In genomic region chr3:33077976-33078375, GRCh38 we compare ENCODE assay signal across 19 cellular contexts.
"Had no signal": no experiment of that assay in that cellular context is flagged by ENCODE, and none has a peak within 500 bp of the region (broad histone marks: within the 10 kb centered on the region; RNA-seq: fewer than 3 reads in every experiment).

No MANE protein-coding gene starts in this region.

- H3K4me3 Mint-ChIP-seq: dendritic cell treated with granulocyte-macrophage colony-stimulating factor and Interleukin-4, amounts not matched to agents 40 ng/mL and 50 ng/mL, for 4 days; effector memory CD8-positive, alpha-beta T cell; endodermal cell; mesothelial cell of epicardium; naive B cell had no signal

- H3K27me3 Mint-ChIP-seq: dendritic cell treated with granulocyte-macrophage colony-stimulating factor and Interleukin-4, amounts not matched to agents 40 ng/mL and 50 ng/mL, for 4 days; effector memory CD8-positive, alpha-beta T cell; naive B cell had no signal

- H3K27ac Mint-ChIP-seq: dendritic cell treated with granulocyte-macrophage colony-stimulating factor and Interleukin-4, amounts not matched to agents 40 ng/mL and 50 ng/mL, for 4 days; endodermal cell; mesothelial cell of epicardium had no signal

- ATAC-seq: effector memory CD8-positive, alpha-beta T cell; foreskin keratinocyte; gastroesophageal sphincter; heart left ventricle; left colon; left lung; left ventricle myocardium superior; lower lobe of right lung; mucosa of descending colon had no signal

- DNase-seq: cortex of kidney; effector CD8-positive, alpha-beta T cell; effector memory CD8-positive, alpha-beta T cell; endodermal cell; foreskin keratinocyte; heart left ventricle; hypothalamus; kidney; kidney glomerular epithelial cell; left colon; left lung; left ventricle myocardium superior; lower lobe of right lung; mesenchymal stem cell; mucosa of descending colon; naive B cell had no signal

- H3K9me3 Mint-ChIP-seq: dendritic cell treated with granulocyte-macrophage colony-stimulating factor and Interleukin-4, amounts not matched to agents 40 ng/mL and 50 ng/mL, for 4 days; effector memory CD8-positive, alpha-beta T cell; endodermal cell; mesothelial cell of epicardium; naive B cell had no signal
